In genomic region chrX:131649741-131650140, GRCh38 we compare ENCODE assay signal across 18 cellular contexts.
DNase-seq lines count a peak whose midpoint lies in the region; ATAC-seq and TF ChIP-seq lines count a peak whose summit lies in the region.
"Had no signal": no experiment of that assay in that cellular context is flagged by ENCODE, and none has a peak within 500 bp of the region (broad histone marks: within the 10 kb centered on the region; RNA-seq: fewer than 3 reads in every experiment).

No MANE protein-coding gene starts in this region.

- H3K36me3 Mint-ChIP-seq in activated CD8-positive, alpha-beta T cell treated with anti-CD3 and anti-CD28 coated beads for 36 hours (ENCODE audit: low read depth): no peaks in the 10 kb centered on the region
- no peaks in the 10 kb centered on the region for H3K36me3 Mint-ChIP-seq in activated CD8-positive, alpha-beta T cell treated with anti-CD3 and anti-CD28 coated beads, Interleukin-2, amount 10 ng/mL, durations not matched to agents 7 days and 5 days (ENCODE audit: low read depth)
- H3K36me3 Mint-ChIP-seq: IgD-negative memory B cell had no signal

- peak; percentile 2 for DNase-seq in activated CD8-positive, alpha-beta T cell treated with anti-CD3 and anti-CD28 coated beads for 36 hours
- no peak for DNase-seq in activated CD8-positive, alpha-beta T cell treated with anti-CD3 and anti-CD28 coated beads, Interleukin-2, amount 10 ng/mL, durations not matched to agents 7 days and 5 days
- DNase-seq in stimulated activated CD4-positive, alpha-beta T cell treated with anti-CD3 and anti-CD28 coated beads, Interleukin-4, amount 100 ng/mL, for 24 hours: peak; percentile 3
- no peak for DNase-seq in stimulated activated CD4-positive, alpha-beta T cell treated with anti-CD3 and anti-CD28 coated beads, Interleukin-2, amount 100 ng/mL, for 24 hours
- DNase-seq in M059J (ENCODE audit: low read depth) (peak; percentile 53), DMS79 (lab: John Stamatoyannopoulos, UW) (no peak)
- DNase-seq in NK-92 treated with Interleukin-12 subunit alpha and Interleukin-12 subunit beta, amount 100 ng/mL, for 24 hours (lab: John Stamatoyannopoulos, UW): no peak
- DNase-seq: BE2C, DMS53, MG63, NCI-H1048, NCI-H1417 treated with DMSO at 0.1 percent for 48 hours, NCI-H187, NCI-H446 treated with DMSO at 0.1 percent for 48 hours, NCI-H526 treated with DMSO at 0.1 percent for 48 hours, PC-9, SHP77 treated with DMSO at 0.1 percent for 48 hours had no signal

- no peak for ATAC-seq in activated CD8-positive, alpha-beta T cell treated with anti-CD3 and anti-CD28 coated beads for 36 hours
- no peak for ATAC-seq in activated CD8-positive, alpha-beta T cell treated with anti-CD3 and anti-CD28 coated beads, Interleukin-2, amount 10 ng/mL, durations not matched to agents 7 days and 5 days

- intact Hi-C loops in activated CD8-positive, alpha-beta T cell treated with anti-CD3 and anti-CD28 coated beads for 36 hours (cut with micrococcal nuclease): no loop called here

- POLR2A ChIA-PET in activated CD8-positive, alpha-beta T cell treated with anti-CD3 and anti-CD28 coated beads for 36 hours (lab: Charles Lee): interaction anchor here (0.7 kb wide), 1 partner anchor 594 kb away, joined by 3 read pairs; no protein-coding TSS in a partner anchor
- POLR2A ChIA-PET in activated CD8-positive, alpha-beta T cell treated with anti-CD3 and anti-CD28 coated beads, Interleukin-2, amount 10 ng/mL, durations not matched to agents 7 days and 5 days (lab: Charles Lee): no interaction called here

- H3K4me1 Mint-ChIP-seq in activated CD8-positive, alpha-beta T cell treated with anti-CD3 and anti-CD28 coated beads for 36 hours (ENCODE audit: low read depth): peaks cover 5% of the 10 kb centered on the region
- no peaks in the 10 kb centered on the region for H3K4me1 Mint-ChIP-seq in activated CD8-positive, alpha-beta T cell treated with anti-CD3 and anti-CD28 coated beads, Interleukin-2, amount 10 ng/mL, durations not matched to agents 7 days and 5 days (ENCODE audit: low read depth)

- CTCF ChIA-PET in activated CD8-positive, alpha-beta T cell treated with anti-CD3 and anti-CD28 coated beads for 36 hours (lab: Charles Lee): no interaction called here
- CTCF ChIA-PET in activated CD8-positive, alpha-beta T cell treated with anti-CD3 and anti-CD28 coated beads, Interleukin-2, amount 10 ng/mL, durations not matched to agents 7 days and 5 days (lab: Charles Lee): no interaction called here

- no peaks in the 10 kb centered on the region for H3K9me3 Mint-ChIP-seq in activated CD8-positive, alpha-beta T cell treated with anti-CD3 and anti-CD28 coated beads for 36 hours
- no peaks in the 10 kb centered on the region for H3K9me3 Mint-ChIP-seq in activated CD8-positive, alpha-beta T cell treated with anti-CD3 and anti-CD28 coated beads, Interleukin-2, amount 10 ng/mL, durations not matched to agents 7 days and 5 days (ENCODE audit: insufficient read depth)
- H3K9me3 Mint-ChIP-seq: IgD-negative memory B cell had no signal

- H3K4me3 Mint-ChIP-seq in activated CD8-positive, alpha-beta T cell treated with anti-CD3 and anti-CD28 coated beads for 36 hours: no peak overlapping the region
- no peak overlapping the region for H3K4me3 Mint-ChIP-seq in activated CD8-positive, alpha-beta T cell treated with anti-CD3 and anti-CD28 coated beads, Interleukin-2, amount 10 ng/mL, durations not matched to agents 7 days and 5 days
- H3K4me3 Mint-ChIP-seq: IgD-negative memory B cell had no signal

- H3K27me3 Mint-ChIP-seq in activated CD8-positive, alpha-beta T cell treated with anti-CD3 and anti-CD28 coated beads for 36 hours: peaks cover 3% of the 10 kb centered on the region
- H3K27me3 Mint-ChIP-seq in activated CD8-positive, alpha-beta T cell treated with anti-CD3 and anti-CD28 coated beads, Interleukin-2, amount 10 ng/mL, durations not matched to agents 7 days and 5 days (ENCODE audit: low read depth): no peaks in the 10 kb centered on the region

- no peak for TF ChIP-seq CTCF in activated CD8-positive, alpha-beta T cell treated with anti-CD3 and anti-CD28 coated beads for 36 hours (IDR thresholded peaks at IDR 0.05)

- H3K27ac Mint-ChIP-seq in activated CD8-positive, alpha-beta T cell treated with anti-CD3 and anti-CD28 coated beads for 36 hours: no peak overlapping the region
- no peak overlapping the region for H3K27ac Mint-ChIP-seq in activated CD8-positive, alpha-beta T cell treated with anti-CD3 and anti-CD28 coated beads, Interleukin-2, amount 10 ng/mL, durations not matched to agents 7 days and 5 days
- H3K27ac Mint-ChIP-seq: IgD-negative memory B cell had no signal

Comparison
In these comparisons a context has a peak if more than half of its experiments do, and no peak if none do; other contexts are left out.
1. DNase-seq: peak in activated CD8-positive, alpha-beta T cell treated with anti-CD3 and anti-CD28 coated beads for 36 hours (single experiment), stimulated activated CD4-positive, alpha-beta T cell treated with anti-CD3 and anti-CD28 coated beads, Interleukin-4, amount 100 ng/mL, for 24 hours (single experiment) and M059J (single experiment); none in activated CD8-positive, alpha-beta T cell treated with anti-CD3 and anti-CD28 coated beads, Interleukin-2, amount 10 ng/mL, durations not matched to agents 7 days and 5 days (single experiment), stimulated activated CD4-positive, alpha-beta T cell treated with anti-CD3 and anti-CD28 coated beads, Interleukin-2, amount 100 ng/mL, for 24 hours (0 of 2), NK-92 treated with Interleukin-12 subunit alpha and Interleukin-12 subunit beta, amount 100 ng/mL, for 24 hours (single experiment) and DMS79 (single experiment).